Comparison of ENCODE assay signal across 8 cellular contexts in genomic region chr11:61917357-61918109, GRCh38. TPM values are rescaled to one million over a fixed set of nuclear protein-coding genes. Genes with fewer than 3 reads are reported as not detected.
DNase-seq lines count a peak whose midpoint lies in the region; ATAC-seq, FAIRE-seq and TF ChIP-seq lines count a peak whose summit lies in the region.

RAB3IL1 (minus strand) TSS chr11:61917566; CDS start chr11:61917367, 199 bp downstream.

- H3K4me1 ChIP-seq in CD8-positive, alpha-beta memory T cell (ENCODE audit: insufficient read depth, low read length), result no peaks in the 10 kb centered on the region
- H3K4me1 ChIP-seq in astrocyte (ENCODE audit: insufficient read depth, low read length), result peaks cover 3% of the 10 kb centered on the region

- no peak for DNase-seq in CD8-positive, alpha-beta memory T cell
- DNase-seq in astrocyte (ENCODE audit: low read depth), result no peak
- DNase-seq in hepatic stellate cell (ENCODE audit: low spot score), result peak; percentile 82
- DNase-seq in posterior vena cava (ENCODE audit: low spot score), result peak; percentile 93
- no peak for DNase-seq in NCI-H524 treated with DMSO at 0.1 percent for 48 hours (lab: John Stamatoyannopoulos, UW)
- DNase-seq in middle frontal gyrus (ENCODE audit: extremely low spot score, low spot score), result no peak

- H3K4me1 Mint-ChIP-seq in CD8-positive, alpha-beta memory T cell, result peaks cover 8 to 14% (median 8%) of the 10 kb centered on the region in 3 donors
- H3K4me1 Mint-ChIP-seq in IgD-negative memory B cell (peaks cover 4 to 5% (median 5%) of the 10 kb centered on the region in 3 donors), astrocyte (ENCODE audit: low read depth, unreplicated experiment) (peaks cover 4% of the 10 kb centered on the region)

- peak within 1 kb of the TSS in 2 of 8 donors; percentile 39 to 85 for H3K27ac Mint-ChIP-seq in CD8-positive, alpha-beta memory T cell
- H3K27ac Mint-ChIP-seq in IgD-negative memory B cell (no peak within 1 kb of the TSS), astrocyte (ENCODE audit: unreplicated experiment) (no peak within 1 kb of the TSS)

- no peak for FAIRE-seq in astrocyte (lab: Jason Lieb, UNC)

- H3K36me3 ChIP-seq in CD8-positive, alpha-beta memory T cell (ENCODE audit: insufficient read depth, low read length), result no peaks in the 10 kb centered on the region
- no peaks in the 10 kb centered on the region for H3K36me3 ChIP-seq in astrocyte (ENCODE audit: insufficient read depth, low read length)

- peak within 1 kb of the TSS; percentile 31 for H3K27ac ChIP-seq in CD8-positive, alpha-beta memory T cell (ENCODE audit: low read depth, low read length)
- H3K27ac ChIP-seq in astrocyte (ENCODE audit: low read depth, low read length), result no peak within 1 kb of the TSS

- POLR2A ChIA-PET in CD8-positive, alpha-beta memory T cell (lab: Charles Lee), result no interaction called here

- peak within 1 kb of the TSS; percentile 59 for H3K9ac ChIP-seq in astrocyte (ENCODE audit: low read length)

- peaks cover 44 to 65% of the 10 kb centered on the region in 2 donors for H3K27me3 Mint-ChIP-seq in CD8-positive, alpha-beta memory T cell
- H3K27me3 Mint-ChIP-seq in IgD-negative memory B cell, result peaks cover 45% of the 10 kb centered on the region
- peaks cover 51% of the 10 kb centered on the region for H3K27me3 Mint-ChIP-seq in astrocyte (ENCODE audit: low read depth, unreplicated experiment)

- H2AFZ ChIP-seq in astrocyte (ENCODE audit: low read depth, low read length), result peak within 1 kb of the TSS; percentile 71

- peak within 1 kb of the TSS in 6 of 7 donors; percentile 64 to 86 (median 69) for H3K4me3 Mint-ChIP-seq in CD8-positive, alpha-beta memory T cell
- H3K4me3 Mint-ChIP-seq in IgD-negative memory B cell (peak within 1 kb of the TSS; percentile 50 to 90 (median 76)), astrocyte (ENCODE audit: unreplicated experiment) (peak within 1 kb of the TSS; percentile 82)

- H3K79me2 ChIP-seq in astrocyte (ENCODE audit: insufficient read depth, low read length), result no peaks in the 10 kb centered on the region

- H3K9me3 Mint-ChIP-seq in CD8-positive, alpha-beta memory T cell, result no peaks in the 10 kb centered on the region
- H3K9me3 Mint-ChIP-seq in IgD-negative memory B cell, result no peaks in the 10 kb centered on the region
- no peaks in the 10 kb centered on the region for H3K9me3 Mint-ChIP-seq in astrocyte (ENCODE audit: unreplicated experiment)

- H3K9me3 ChIP-seq in CD8-positive, alpha-beta memory T cell (ENCODE audit: low read length), result no peaks in the 10 kb centered on the region
- no peaks in the 10 kb centered on the region for H3K9me3 ChIP-seq in astrocyte (ENCODE audit: insufficient read depth, low read depth, low read length)

- H3K4me3 ChIP-seq in CD8-positive, alpha-beta memory T cell (ENCODE audit: low read length), result no peak within 1 kb of the TSS
- peak within 1 kb of the TSS; percentile 48 for H3K4me3 ChIP-seq in astrocyte (ENCODE audit: insufficient read depth, low read depth, low read length)

- intact Hi-C loops in posterior vena cava (cut with DNase I), result loop anchor here in 1 of 2 donors (5.0 kb wide), 1 partner anchor 1595 kb away; no protein-coding TSS in a partner anchor

- no peak for TF ChIP-seq CTCF in astrocyte (IDR thresholded peaks at IDR 0.05; ENCODE audit: insufficient read depth, low read depth, low read length)

- H3K36me3 Mint-ChIP-seq in CD8-positive, alpha-beta memory T cell, result no peaks in the 10 kb centered on the region
- H3K36me3 Mint-ChIP-seq in IgD-negative memory B cell (no peaks in the 10 kb centered on the region), astrocyte (ENCODE audit: low read depth, unreplicated experiment) (no peaks in the 10 kb centered on the region)

- CTCF ChIA-PET in CD8-positive, alpha-beta memory T cell (lab: Charles Lee), result no interaction called here

- H3K4me2 ChIP-seq in astrocyte (ENCODE audit: low read length), result peak within 1 kb of the TSS; percentile 90

- peaks cover 13% of the 10 kb centered on the region for H3K27me3 ChIP-seq in CD8-positive, alpha-beta memory T cell (ENCODE audit: insufficient read depth, low read length, poor library complexity, severe bottlenecking)
- H3K27me3 ChIP-seq in astrocyte (ENCODE audit: insufficient read depth, low read length), result peaks cover 27% of the 10 kb centered on the region

- no peaks in the 10 kb centered on the region for H4K20me1 ChIP-seq in astrocyte (ENCODE audit: insufficient read depth, low read length)

- ATAC-seq in HG02759 (IDR thresholded peaks at IDR 0.05; ENCODE audit: unreplicated experiment), result no peak

RNA-seq across cellular contexts. Expression of gene RAB3IL1, which starts in this region (rescaled TPM):
- total RNA-seq in CD8-positive, alpha-beta memory T cell, result under 1 TPM; 0.28 to 0.53 TPM
- polyA plus RNA-seq in CD8-positive, alpha-beta memory T cell, result not detected
- polyA plus RNA-seq in IgD-negative memory B cell, result not detected
- 0.91 and 1.7 TPM in 2 replicates for total RNA-seq in astrocyte
- total RNA-seq in posterior vena cava, result 10 to 100 TPM; 26.7 to 31.5 TPM

Comparison
In these comparisons a context has a peak if more than half of its experiments do, and no peak if none do; other contexts are left out.
1. RNA of gene RAB3IL1 (total RNA-seq): 26.7 to 31.5 TPM in posterior vena cava; 0.91 to 1.7 TPM in astrocyte and 0.28 to 0.53 TPM in CD8-positive, alpha-beta memory T cell; every median in the first group is over 10 times any median in the second.
2. DNase-seq: peak in hepatic stellate cell (single experiment) and posterior vena cava (single experiment); none in CD8-positive, alpha-beta memory T cell (0 of 5), astrocyte (single experiment), NCI-H524 treated with DMSO at 0.1 percent for 48 hours (single experiment) and middle frontal gyrus (single experiment).
3. Peak in every context shown above with its lines, with median percentiles within 50 percentile points of each other: H3K4me3 Mint-ChIP-seq.